Comparison of ENCODE assay signal across 9 cellular contexts in genomic region chr1:201385299-201385891, GRCh38. TPM values are rescaled to one million over a fixed set of nuclear protein-coding genes. Genes with fewer than 3 reads are reported as not detected.
DNase-seq lines count a peak whose midpoint lies in the region; ATAC-seq, FAIRE-seq and TF ChIP-seq lines count a peak whose summit lies in the region.
"Had no signal": no experiment of that assay in that cellular context is flagged by ENCODE, and none has a peak within 500 bp of the region (broad histone marks: within the 10 kb centered on the region; RNA-seq: fewer than 3 reads in every experiment).

No MANE protein-coding gene starts in this region.

- H3K27me3 ChIP-seq in AG04450 (ENCODE audit: control insufficient read depth, insufficient read depth, low read length) (peaks cover 3% of the 10 kb centered on the region), heart right ventricle (peaks cover 0 to 4% (median 0%) of the 10 kb centered on the region in 7 donors), small intestine (ENCODE audit: control insufficient read depth in 2 of 2, insufficient read depth in 2 of 2, low read length in 2 of 2) (no peaks in the 10 kb centered on the region)

- H3K27ac Mint-ChIP-seq in activated T-cell treated with anti-CD3 and anti-CD28 coated beads, Interleukin-2, amount 50 U/mL, for 72 hours: no peak overlapping the region

- intact Hi-C loops in heart right ventricle (cut with DNase I): no loop called here

- H3K9me3 ChIP-seq in AG04450 (ENCODE audit: control insufficient read depth, insufficient read depth, low read length) (no peaks in the 10 kb centered on the region), heart right ventricle (no peaks in the 10 kb centered on the region), small intestine (ENCODE audit: control insufficient read depth, low read depth) (no peaks in the 10 kb centered on the region)

- no peaks in the 10 kb centered on the region for H3K36me3 Mint-ChIP-seq in activated T-cell treated with anti-CD3 and anti-CD28 coated beads, Interleukin-2, amount 50 U/mL, for 72 hours (ENCODE audit: insufficient read depth in 2 of 2)

- in situ Hi-C loops in GM13977 (cut with MboI; ENCODE audit: low pct_unique_long_range_greater_than_20kb, low sequenced_read_pairs, unreplicated experiment): no loop called here

- CTCF ChIA-PET in AG04450 (lab: Charles Lee): interaction anchor here (0.5 to 2.0 kb wide), 18 partner anchors 9 to 128 kb away, joined by 3 to 8 read pairs (median 3); partner anchors contain the start of gene TNNI1

- peaks cover 0 to 52% (median 12%) of the 10 kb centered on the region in 9 donors for H3K4me1 ChIP-seq in heart right ventricle
- no peaks in the 10 kb centered on the region for H3K4me1 ChIP-seq in small intestine (ENCODE audit: control insufficient read depth in 2 of 2, insufficient read depth in 1 of 2, low read depth in 1 of 2, low read length in 1 of 2)

- TF ChIP-seq CTCF in AG04450 (IDR thresholded peaks at IDR 0.05; ENCODE audit: low read depth, low read length) (peak; percentile 77), GM13977 (IDR thresholded peaks at IDR 0.05; ENCODE audit: extremely low read depth, insufficient read depth, missing control alignments) (peak; percentile 93), heart right ventricle (IDR thresholded peaks at IDR 0.05) (peak; percentile 49 to 83 (median 76))

- POLR2A ChIA-PET in AG04450 (lab: Yijun Ruan, JAX): interaction anchor here (0.5 kb wide), 1 partner anchor 127 kb away, joined by 7 read pairs; no protein-coding TSS in a partner anchor

- H3K4me3 Mint-ChIP-seq in activated T-cell treated with anti-CD3 and anti-CD28 coated beads, Interleukin-2, amount 50 U/mL, for 72 hours: no peak overlapping the region

- ATAC-seq in HG03108 (IDR thresholded peaks at IDR 0.05; ENCODE audit: unreplicated experiment) (peak; percentile 54), heart right ventricle (peak; percentile 38 to 83 (median 67)), GM21529 (IDR thresholded peaks at IDR 0.05; ENCODE audit: unreplicated experiment) (no peak)
- peak; percentile 65 to 77 for ATAC-seq in activated T-cell treated with anti-CD3 and anti-CD28 coated beads, Interleukin-2, amount 50 U/mL, for 72 hours (replicated peaks in 1 of 2)

- no peaks in the 10 kb centered on the region for H3K4me1 Mint-ChIP-seq in activated T-cell treated with anti-CD3 and anti-CD28 coated beads, Interleukin-2, amount 50 U/mL, for 72 hours (ENCODE audit: low read depth)

- H3K27ac ChIP-seq in AG04450 (ENCODE audit: low read depth, low read length): no peak overlapping the region
- peak overlapping the region in 4 of 10 donors; percentile 60 to 81 (median 70) for H3K27ac ChIP-seq in heart right ventricle
- no peak overlapping the region for H3K27ac ChIP-seq in small intestine (ENCODE audit: low read depth in 1 of 2, low read length in 1 of 2)

- H3K4me3 ChIP-seq in AG04450 (ENCODE audit: low read depth, low read length) (no peak overlapping the region), heart right ventricle (no peak overlapping the region), small intestine (ENCODE audit: low read depth in 1 of 2, low read length in 2 of 2) (no peak overlapping the region)

- no peaks in the 10 kb centered on the region for H3K9me3 Mint-ChIP-seq in activated T-cell treated with anti-CD3 and anti-CD28 coated beads, Interleukin-2, amount 50 U/mL, for 72 hours

- WGBS in heart right ventricle, 2 donors: 72 to 76% methylated on average over 8 of the region's 8 CpGs
- 65 to 72% (median 67%) methylated on average over 8 of the region's 8 CpGs for WGBS in small intestine, 3 donors

- DNase-seq in AG04450 (ENCODE audit: low read depth, low spot score) (no peak), GM13977 (ENCODE audit: low spot score) (peak; percentile 87), NCI-H774 (lab: John Stamatoyannopoulos, UW) (peak; percentile 51), heart right ventricle (peak in 1 of 2 donors; percentile 63), small intestine (peak; percentile 76)
- DNase-seq in activated T-cell treated with anti-CD3 and anti-CD28 coated beads, Interleukin-2, amount 50 U/mL, for 72 hours: peak; percentile 58 to 60

- no peak for FAIRE-seq in small intestine (lab: Jason Lieb, UNC)

- H3K36me3 ChIP-seq in heart right ventricle (no peaks in the 10 kb centered on the region), small intestine (ENCODE audit: control insufficient read depth in 2 of 2, insufficient read depth in 2 of 2, low read length in 2 of 2) (peaks cover 0 to 10% of the 10 kb centered on the region in 2 donors)

- no peaks in the 10 kb centered on the region for H3K27me3 Mint-ChIP-seq in activated T-cell treated with anti-CD3 and anti-CD28 coated beads, Interleukin-2, amount 50 U/mL, for 72 hours (ENCODE audit: low read depth)

RNA-seq across cellular contexts. Expression of gene TNNT2, which starts 7.9 kb away (rescaled TPM):
- 1.6 and 2.3 TPM in 2 replicates for polyA plus RNA-seq in AG04450 (2011; rRNA removed)
- 0.28 and 0.96 TPM in 2 replicates for polyA minus RNA-seq in AG04450 (2011; rRNA and poly(A)+ RNA removed)
- total RNA-seq in activated T-cell treated with anti-CD3 and anti-CD28 coated beads, Interleukin-2, amount 50 U/mL, for 72 hours: not detected
- over 10,000 TPM in 1 of 10 donors, 1,000 to 10,000 TPM in 9; 5,905 to 10,183 (median 7,503) TPM for total RNA-seq in heart right ventricle
- polyA plus RNA-seq in heart right ventricle: over 10,000 TPM; 10,337 to 31,279 TPM
- polyA plus RNA-seq in small intestine: 10 to 100 TPM in 1 of 3 donors, 1 to 10 TPM in 1, under 1 TPM in 1; 0.78 to 86.7 (median 4.0) TPM

RNA-seq across cellular contexts. Expression of gene LAD1, which starts 13.7 kb away (rescaled TPM):
- 0.04 and 0.09 TPM in 2 replicates for polyA plus RNA-seq in AG04450 (2011; rRNA removed)
- polyA minus RNA-seq in AG04450 (2011; rRNA and poly(A)+ RNA removed): 1.00 TPM in 1 of 2 replicates, not detected in the other
- total RNA-seq in activated T-cell treated with anti-CD3 and anti-CD28 coated beads, Interleukin-2, amount 50 U/mL, for 72 hours: not detected
- total RNA-seq in heart right ventricle: 10 to 100 TPM in 1 of 10 donors, 1 to 10 TPM in 8, under 1 TPM in 1; 0.85 to 12.9 (median 2.9) TPM
- 10 to 100 TPM in 1 of 2 donors, 1 to 10 TPM in 1; 2.6 to 42.2 TPM for polyA plus RNA-seq in heart right ventricle
- 100 to 1,000 TPM; 108 to 131 (median 130) TPM for polyA plus RNA-seq in small intestine

RNA-seq across cellular contexts. Expression of gene TNNI1, which starts 36.1 kb away (rescaled TPM):
- polyA plus RNA-seq in AG04450 (2011; rRNA removed): not detected in 2 replicates
- not detected in 2 replicates for polyA minus RNA-seq in AG04450 (2011; rRNA and poly(A)+ RNA removed)
- total RNA-seq in activated T-cell treated with anti-CD3 and anti-CD28 coated beads, Interleukin-2, amount 50 U/mL, for 72 hours: not detected
- 100 to 1,000 TPM in 1 of 10 donors, 10 to 100 TPM in 7, 1 to 10 TPM in 2; 1.2 to 166 (median 26.1) TPM for total RNA-seq in heart right ventricle
- 10 to 100 TPM; 20.8 to 48.0 TPM for polyA plus RNA-seq in heart right ventricle
- polyA plus RNA-seq in small intestine: 1 to 10 TPM in 2 of 3 donors, under 1 TPM in 1; 0.01 to 5.8 (median 3.2) TPM
- total RNA-seq: glomerular endothelial cell had no signal

Comparison
In these comparisons a context has a peak if more than half of its experiments do, and no peak if none do; other contexts are left out.
1. RNA of gene TNNT2, which starts 7.9 kb away (polyA plus RNA-seq): 10,337 to 31,279 TPM in heart right ventricle; 0.78 to 86.7 TPM in small intestine and 1.6 to 2.3 TPM in AG04450; every median in the first group is over 100 times any median in the second.
2. Peak in every context shown above with its lines, with median percentiles within 50 percentile points of each other: CTCF ChIP-seq.